Comparison of ENCODE assay signal across 8 cellular contexts in the genomic region with DNA sequence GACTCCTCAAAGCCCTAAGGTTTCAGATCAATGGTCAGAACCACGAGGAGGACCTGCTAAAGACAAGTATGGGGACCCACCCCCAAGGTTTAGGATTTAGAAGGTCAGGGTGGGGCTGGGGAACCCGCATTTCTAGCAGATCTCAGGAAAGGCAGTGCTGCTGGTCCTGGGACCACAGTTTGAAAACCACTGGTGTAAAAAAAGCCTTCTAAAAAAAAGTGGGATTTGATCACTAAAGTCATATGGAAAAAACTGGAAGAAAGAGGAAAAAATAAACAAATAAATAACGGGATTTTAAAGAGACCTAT.
DNase-seq lines count a peak whose midpoint lies in the region; ATAC-seq and TF ChIP-seq lines count a peak whose summit lies in the region.

No MANE protein-coding gene starts in this region.

- H3K4me1 ChIP-seq in RWPE2 (ENCODE audit: insufficient read depth, poor library complexity, severe bottlenecking) (peaks cover 13% of the 10 kb centered on the region), rectal smooth muscle tissue (ENCODE audit: control insufficient read depth, insufficient read depth, low read length) (peaks cover 7% of the 10 kb centered on the region)

- H3K36me3 ChIP-seq in RWPE2 (ENCODE audit: low read depth), result no peaks in the 10 kb centered on the region
- H3K36me3 ChIP-seq in rectal smooth muscle tissue (ENCODE audit: control insufficient read depth, insufficient read depth, low read length), result no peaks in the 10 kb centered on the region

- H3K4me3 ChIP-seq in RWPE2 (ENCODE audit: severe bottlenecking), result peak overlapping the region; percentile 73
- peak overlapping the region; percentile 65 for H3K4me3 ChIP-seq in fibroblast of pulmonary artery (replicated peaks; ENCODE audit: low read depth, low read length)
- H3K4me3 ChIP-seq in rectal smooth muscle tissue (ENCODE audit: low read length), result peak overlapping the region; percentile 84

- no peak for ATAC-seq in RWPE2 (ENCODE audit: low read depth)
- no peak for ATAC-seq in GM19395 (IDR thresholded peaks at IDR 0.05; ENCODE audit: unreplicated experiment)
- ATAC-seq in HG02642 (IDR thresholded peaks at IDR 0.05; ENCODE audit: poor library complexity, unreplicated experiment), result no peak

- CTCF ChIA-PET in GM10248 (lab: Yijun Ruan, JAX), result no interaction called here

- peaks cover 10% of the 10 kb centered on the region for H3K9me3 ChIP-seq in RWPE2 (ENCODE audit: severe bottlenecking)

- H3K27ac ChIP-seq in RWPE2 (ENCODE audit: poor library complexity, severe bottlenecking), result peak overlapping the region; percentile 64
- H3K27ac ChIP-seq in rectal smooth muscle tissue (ENCODE audit: low read depth, low read length), result peak overlapping the region; percentile 75

- POLR2A ChIA-PET in GM10248 (lab: Yijun Ruan, JAX), result no interaction called here

- peak; percentile 30 for DNase-seq in GM10248 (ENCODE audit: extremely low spot score)
- DNase-seq in RWPE2 (ENCODE audit: low spot score), result no peak
- DNase-seq in fibroblast of pulmonary artery (ENCODE audit: low read depth), result no peak
- DNase-seq in NCI-H2196 (lab: John Stamatoyannopoulos, UW; ENCODE audit: unreplicated experiment), result no peak
- no peak for DNase-seq in NCI-H2107 treated with DMSO at 0.1 percent for 48 hours (lab: John Stamatoyannopoulos, UW; ENCODE audit: unreplicated experiment)

- TF ChIP-seq CTCF in GM10248 (IDR thresholded peaks at IDR 0.05; ENCODE audit: control extremely low read depth, extremely low read depth, low read depth, missing control alignments) (no peak), RWPE2 (IDR thresholded peaks at IDR 0.05; ENCODE audit: poor library complexity, severe bottlenecking) (no peak), fibroblast of pulmonary artery (IDR thresholded peaks at IDR 0.05; ENCODE audit: low read length, missing control alignments) (no peak)

- no peaks in the 10 kb centered on the region for H3K27me3 ChIP-seq in RWPE2 (ENCODE audit: insufficient read depth, poor library complexity, severe bottlenecking)
- no peaks in the 10 kb centered on the region for H3K27me3 ChIP-seq in rectal smooth muscle tissue (ENCODE audit: control insufficient read depth, insufficient read depth, low read length)

- no peak overlapping the region for H3K9ac ChIP-seq in rectal smooth muscle tissue (ENCODE audit: low read length)
